33 cellular contexts compared by ENCODE assay signal in the genomic region with DNA sequence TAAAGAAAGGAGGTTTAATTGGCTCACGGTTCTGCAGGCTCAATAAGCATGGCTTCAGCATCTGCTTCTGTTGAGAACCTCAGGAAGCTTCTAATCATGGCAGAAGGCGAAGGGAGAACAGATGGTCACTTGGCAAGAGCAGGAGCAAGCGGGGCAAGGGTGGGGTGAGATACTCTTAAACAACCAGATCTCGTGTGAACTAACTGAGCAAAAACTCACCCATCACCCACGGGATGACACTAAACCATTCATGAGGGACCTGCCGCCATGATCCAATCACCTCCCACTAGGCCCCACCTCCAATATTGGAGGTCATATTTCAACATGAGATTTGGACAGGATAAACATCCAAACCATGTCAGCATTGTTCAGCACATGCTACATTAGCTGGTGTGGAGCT.
"Had no signal": no experiment of that assay in that cellular context is flagged by ENCODE, and none has a peak within 500 bp of the region (broad histone marks: within the 10 kb centered on the region; RNA-seq: fewer than 3 reads in every experiment).

No MANE protein-coding gene starts in this region.

- DNase-seq: activated B cell treated with CpG ODN at 0.5 μM for 24 hours; activated CD4-positive, alpha-beta memory T cell treated with anti-CD3 and anti-CD28 coated beads, Interleukin-2, amount 10 ng/mL, durations not matched to agents 7 days and 5 days; activated CD4-positive, alpha-beta T cell treated with anti-CD3 and anti-CD28 coated beads for 48 hours; activated CD4-positive, CD25-positive, alpha-beta regulatory T cell treated with anti-CD3 and anti-CD28 coated beads, Interleukin-2, amount 50 U/mL, for 72 hours; activated CD8-positive, alpha-beta memory T cell treated with anti-CD3 and anti-CD28 coated beads for 24 hours; activated effector memory CD4-positive, alpha-beta T cell treated with anti-CD3 and anti-CD28 coated beads, Interleukin-2, amount 50 U/mL, for 16 hours; activated naive CD4-positive, alpha-beta T cell; activated naive CD4-positive, alpha-beta T cell treated with anti-CD3 and anti-CD28 coated beads, Interleukin-2, amount 50 U/mL, for 16 hours; activated naive CD8-positive, alpha-beta T cell treated with anti-CD3 and anti-CD28 coated beads for 36 hours; activated T-cell treated with anti-CD3 and anti-CD28 coated beads, Interleukin-2, amount 50 U/mL, for 1 hour; activated T-cell treated with anti-CD3 and anti-CD28 coated beads, Interleukin-2, amount 50 U/mL, for 72 hours; amniotic stem cell; aorta; brain microvascular endothelial cell; central memory CD4-positive, alpha-beta T cell; KG1; MM.1S; MV-4-11; NCI-H1092; NCI-H1436 treated with DMSO at 0.1 percent for 48 hours; NCI-H1694 treated with DMSO at 0.1 percent for 48 hours; NCI-H2029; NCI-H2227 treated with DMSO at 0.1 percent for 48 hours; NCI-H446; NCI-H510A treated with DMSO at 0.1 percent for 48 hours; NK-92 treated with Interleukin-12 subunit alpha and Interleukin-12 subunit beta, amount 100 ng/mL, for 24 hours; Right ventricle myocardium superior; SW 1271; T-helper 1 cell; T-helper 2 cell; T-helper 9 cell had no signal

- H3K27ac Mint-ChIP-seq: activated B cell treated with CpG ODN at 0.5 μM for 24 hours; activated CD4-positive, alpha-beta memory T cell treated with anti-CD3 and anti-CD28 coated beads, Interleukin-2, amount 10 ng/mL, durations not matched to agents 7 days and 5 days; activated naive CD8-positive, alpha-beta T cell treated with anti-CD3 and anti-CD28 coated beads for 36 hours; activated T-cell treated with anti-CD3 and anti-CD28 coated beads, Interleukin-2, amount 50 U/mL, for 72 hours; activated T-helper 17 cell treated with anti-CD3 and anti-CD28 coated beads, Interleukin-2, amount 50 U/mL, for 72 hours had no signal

- H3K27ac ChIP-seq: brain microvascular endothelial cell, VCaP had no signal

- ATAC-seq: activated T-cell treated with anti-CD3 and anti-CD28 coated beads, Interleukin-2, amount 50 U/mL, for 72 hours; activated T-helper 17 cell treated with anti-CD3 and anti-CD28 coated beads, Interleukin-2, amount 50 U/mL, for 72 hours had no signal

- H3K36me3 ChIP-seq: brain microvascular endothelial cell had no signal

- H3K4me3 Mint-ChIP-seq: activated B cell treated with CpG ODN at 0.5 μM for 24 hours; activated CD4-positive, alpha-beta memory T cell treated with anti-CD3 and anti-CD28 coated beads, Interleukin-2, amount 10 ng/mL, durations not matched to agents 7 days and 5 days; activated naive CD8-positive, alpha-beta T cell treated with anti-CD3 and anti-CD28 coated beads for 36 hours; activated T-cell treated with anti-CD3 and anti-CD28 coated beads, Interleukin-2, amount 50 U/mL, for 72 hours; activated T-helper 17 cell treated with anti-CD3 and anti-CD28 coated beads, Interleukin-2, amount 50 U/mL, for 72 hours had no signal

- H3K9me3 Mint-ChIP-seq: activated B cell treated with CpG ODN at 0.5 μM for 24 hours; activated CD4-positive, alpha-beta memory T cell treated with anti-CD3 and anti-CD28 coated beads, Interleukin-2, amount 10 ng/mL, durations not matched to agents 7 days and 5 days; activated naive CD8-positive, alpha-beta T cell treated with anti-CD3 and anti-CD28 coated beads for 36 hours; activated T-cell treated with anti-CD3 and anti-CD28 coated beads, Interleukin-2, amount 50 U/mL, for 72 hours; activated T-helper 17 cell treated with anti-CD3 and anti-CD28 coated beads, Interleukin-2, amount 50 U/mL, for 72 hours had no signal

- H3K36me3 Mint-ChIP-seq: activated naive CD8-positive, alpha-beta T cell treated with anti-CD3 and anti-CD28 coated beads for 36 hours had no signal

- H3K4me1 Mint-ChIP-seq: activated B cell treated with CpG ODN at 0.5 μM for 24 hours; activated CD4-positive, alpha-beta memory T cell treated with anti-CD3 and anti-CD28 coated beads, Interleukin-2, amount 10 ng/mL, durations not matched to agents 7 days and 5 days; activated naive CD8-positive, alpha-beta T cell treated with anti-CD3 and anti-CD28 coated beads for 36 hours; activated T-helper 17 cell treated with anti-CD3 and anti-CD28 coated beads, Interleukin-2, amount 50 U/mL, for 72 hours had no signal
